Comparison of ENCODE assay signal across 8 cellular contexts in genomic region chr9:34612788-34613390, GRCh38. TPM values are rescaled to one million over a fixed set of nuclear protein-coding genes. Genes with fewer than 3 reads are reported as not detected.
DNase-seq lines count a peak whose midpoint lies in the region; ATAC-seq lines count a peak whose summit lies in the region.

No MANE protein-coding gene starts in this region.

- POLR2A ChIA-PET in activated CD4-positive, alpha-beta memory T cell treated with anti-CD3 and anti-CD28 coated beads, Interleukin-2, amount 10 ng/mL, durations not matched to agents 7 days and 5 days (lab: Charles Lee), result interaction anchor here (0.6 to 3.4 kb wide), 8 partner anchors 7 to 154 kb away, joined by 3 to 53 read pairs (median 5); partner anchors contain the start of genes DCTN3, DNAI1, FAM219A and GALT

- CTCF ChIA-PET in activated CD4-positive, alpha-beta memory T cell treated with anti-CD3 and anti-CD28 coated beads, Interleukin-2, amount 10 ng/mL, durations not matched to agents 7 days and 5 days (lab: Charles Lee), result interaction anchor here (0.9 to 8.4 kb wide), 15 partner anchors 8 to 147 kb away, joined by 3 to 125 read pairs (median 4); partner anchors contain the start of genes ARID3C, CCL27, DCTN3 and GALT

- no peaks in the 10 kb centered on the region for H3K27me3 Mint-ChIP-seq in activated CD4-positive, alpha-beta memory T cell treated with anti-CD3 and anti-CD28 coated beads, Interleukin-2, amount 10 ng/mL, durations not matched to agents 7 days and 5 days

- ATAC-seq in HG03095 (IDR thresholded peaks at IDR 0.05; ENCODE audit: unreplicated experiment), result peak; percentile 39

- H3K27ac Mint-ChIP-seq in activated CD4-positive, alpha-beta memory T cell treated with anti-CD3 and anti-CD28 coated beads, Interleukin-2, amount 10 ng/mL, durations not matched to agents 7 days and 5 days, result peak overlapping the region; percentile 71

- H3K4me1 Mint-ChIP-seq in activated CD4-positive, alpha-beta memory T cell treated with anti-CD3 and anti-CD28 coated beads, Interleukin-2, amount 10 ng/mL, durations not matched to agents 7 days and 5 days, result peaks cover 22% of the 10 kb centered on the region

- H3K9me3 Mint-ChIP-seq in activated CD4-positive, alpha-beta memory T cell treated with anti-CD3 and anti-CD28 coated beads, Interleukin-2, amount 10 ng/mL, durations not matched to agents 7 days and 5 days, result no peaks in the 10 kb centered on the region

- H3K4me3 Mint-ChIP-seq in activated CD4-positive, alpha-beta memory T cell treated with anti-CD3 and anti-CD28 coated beads, Interleukin-2, amount 10 ng/mL, durations not matched to agents 7 days and 5 days, result peak overlapping the region; percentile 90

- DNase-seq in DMS53 treated with DMSO at 0.1 percent for 48 hours (lab: John Stamatoyannopoulos, UW; ENCODE audit: unreplicated experiment) (peak; percentile 31), NCI-H748 treated with DMSO at 0.1 percent for 48 hours (lab: John Stamatoyannopoulos, UW) (peak; percentile 84), medulla oblongata (ENCODE audit: extremely low spot score) (peak; percentile 94), mesenteric fat pad (ENCODE audit: low spot score) (no peak)
- peak; percentile 73 for DNase-seq in activated CD4-positive, alpha-beta memory T cell treated with anti-CD3 and anti-CD28 coated beads, Interleukin-2, amount 10 ng/mL, durations not matched to agents 7 days and 5 days
- peak; percentile 50 for DNase-seq in effector CD8-positive, alpha-beta T cell (lab: John Stamatoyannopoulos, UW)
- DNase-seq in stimulated activated CD4-positive, alpha-beta T cell treated with anti-CD3 and anti-CD28 coated beads, TNF-alpha, amount 100 ng/mL, for 24 hours (ENCODE audit: low read depth in 3 of 3), result peak in 2 of 3 experiments; percentile 53 to 64

- H3K36me3 Mint-ChIP-seq in activated CD4-positive, alpha-beta memory T cell treated with anti-CD3 and anti-CD28 coated beads, Interleukin-2, amount 10 ng/mL, durations not matched to agents 7 days and 5 days (ENCODE audit: low read depth), result peaks cover 36% of the 10 kb centered on the region

RNA-seq across cellular contexts. Expression of gene RPP25L, which starts 1.0 kb away (rescaled TPM):
- 10 to 100 TPM; 32.4 to 32.6 TPM for total RNA-seq in activated CD4-positive, alpha-beta memory T cell treated with anti-CD3 and anti-CD28 coated beads, Interleukin-2, amount 10 ng/mL, durations not matched to agents 7 days and 5 days
- 14.8 TPM for total RNA-seq in mesenteric fat pad

RNA-seq across cellular contexts. Expression of gene DCTN3, which starts 7.4 kb away (rescaled TPM):
- total RNA-seq in activated CD4-positive, alpha-beta memory T cell treated with anti-CD3 and anti-CD28 coated beads, Interleukin-2, amount 10 ng/mL, durations not matched to agents 7 days and 5 days, result 100 to 1,000 TPM; 143 to 144 TPM
- 61.5 TPM for total RNA-seq in mesenteric fat pad

RNA-seq across cellular contexts. Expression of gene ARID3C, which starts 16.0 kb away (rescaled TPM):
- total RNA-seq in activated CD4-positive, alpha-beta memory T cell treated with anti-CD3 and anti-CD28 coated beads, Interleukin-2, amount 10 ng/mL, durations not matched to agents 7 days and 5 days, result under 1 TPM; 0.15 to 0.18 TPM
- not detected for total RNA-seq in mesenteric fat pad

RNA-seq across cellular contexts. Expression of gene CNTFR, which starts 23.4 kb away (rescaled TPM):
- not detected for total RNA-seq in activated CD4-positive, alpha-beta memory T cell treated with anti-CD3 and anti-CD28 coated beads, Interleukin-2, amount 10 ng/mL, durations not matched to agents 7 days and 5 days
- 116 TPM for total RNA-seq in mesenteric fat pad

RNA-seq across cellular contexts. Expression of gene SIGMAR1, which starts 24.7 kb away (rescaled TPM):
- 10 to 100 TPM; 53.3 to 55.5 TPM for total RNA-seq in activated CD4-positive, alpha-beta memory T cell treated with anti-CD3 and anti-CD28 coated beads, Interleukin-2, amount 10 ng/mL, durations not matched to agents 7 days and 5 days
- 48.3 TPM for total RNA-seq in mesenteric fat pad
